ENCODE assay signal across 18 cellular contexts in the genomic region with DNA sequence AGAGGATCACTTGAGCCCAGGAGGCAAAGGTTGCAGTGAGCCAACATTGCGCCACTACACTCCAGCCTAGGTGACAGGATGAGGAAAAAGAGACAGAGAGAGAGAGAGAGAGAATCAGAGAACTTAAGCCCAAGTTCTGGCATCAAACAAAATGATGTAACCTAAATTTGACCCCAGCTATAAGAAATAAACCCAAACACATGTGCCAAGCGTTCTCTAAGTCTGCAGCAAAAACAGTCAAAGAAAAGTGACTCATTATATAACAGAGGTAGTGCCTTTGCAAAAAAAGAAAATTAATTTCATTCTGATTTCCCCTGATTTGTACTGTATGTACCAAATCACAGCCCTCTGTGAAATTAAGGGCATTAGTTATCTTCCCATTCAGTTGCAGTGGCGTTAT.
"Had no signal": no experiment of that assay in that cellular context is flagged by ENCODE, and none has a peak within 500 bp of the region (broad histone marks: within the 10 kb centered on the region; RNA-seq: fewer than 3 reads in every experiment).

No MANE protein-coding gene starts in this region.

- H3K27ac Mint-ChIP-seq: activated CD4-positive, alpha-beta T cell treated with anti-CD3 and anti-CD28 coated beads, Interleukin-2, amount 10 ng/mL, durations not matched to agents 24 days and 14 days; activated CD8-positive, alpha-beta T cell treated with anti-CD3 and anti-CD28 coated beads for 36 hours; activated naive CD8-positive, alpha-beta T cell treated with anti-CD3 and anti-CD28 coated beads, Interleukin-2, amount 10 ng/mL, durations not matched to agents 7 days and 5 days; activated T-helper 2 cell treated with anti-CD3 and anti-CD28 coated beads, Interferon-gamma antibody, Interleukin-2, Interleukin-4, amounts not matched to agents 10 μg/mL and 5 μg/mL and 100 μg/mL, durations not matched to agents 14 hours and 24 hours and 36 hours; naive thymus-derived CD4-positive, alpha-beta T cell had no signal

- H3K36me3 Mint-ChIP-seq: activated naive CD8-positive, alpha-beta T cell treated with anti-CD3 and anti-CD28 coated beads, Interleukin-2, amount 10 ng/mL, durations not matched to agents 7 days and 5 days; naive thymus-derived CD4-positive, alpha-beta T cell had no signal

- H3K4me1 Mint-ChIP-seq: activated CD4-positive, alpha-beta T cell treated with anti-CD3 and anti-CD28 coated beads, Interleukin-2, amount 10 ng/mL, durations not matched to agents 24 days and 14 days; activated naive CD8-positive, alpha-beta T cell treated with anti-CD3 and anti-CD28 coated beads, Interleukin-2, amount 10 ng/mL, durations not matched to agents 7 days and 5 days; central memory CD8-positive, alpha-beta T cell; naive thymus-derived CD4-positive, alpha-beta T cell had no signal

- DNase-seq: activated CD4-positive, alpha-beta T cell treated with anti-CD3 and anti-CD28 coated beads, Interleukin-2, amount 10 ng/mL, durations not matched to agents 24 days and 14 days; activated CD8-positive, alpha-beta T cell treated with anti-CD3 and anti-CD28 coated beads for 36 hours; activated naive CD4-positive, alpha-beta T cell treated with Interleukin-2 at 50 U/mL for 16 hours; activated naive CD8-positive, alpha-beta T cell treated with anti-CD3 and anti-CD28 coated beads, Interleukin-2, amount 10 ng/mL, durations not matched to agents 7 days and 5 days; activated T-cell treated with anti-CD3 and anti-CD28 coated beads, Interleukin-2, amount 50 U/mL, for 1 hour; brain microvascular endothelial cell; erythroblast; mesenchymal stem cell; naive thymus-derived CD4-positive, alpha-beta T cell; pancreas; right lobe of liver; spleen; stimulated activated naive CD4-positive, alpha-beta T cell treated with Interleukin-2 at 50 U/mL for 16 hours; T1000; tibial artery had no signal

- H3K4me3 Mint-ChIP-seq: activated CD4-positive, alpha-beta T cell treated with anti-CD3 and anti-CD28 coated beads, Interleukin-2, amount 10 ng/mL, durations not matched to agents 24 days and 14 days; activated CD8-positive, alpha-beta T cell treated with anti-CD3 and anti-CD28 coated beads for 36 hours; activated naive CD8-positive, alpha-beta T cell treated with anti-CD3 and anti-CD28 coated beads, Interleukin-2, amount 10 ng/mL, durations not matched to agents 7 days and 5 days; central memory CD8-positive, alpha-beta T cell; naive thymus-derived CD4-positive, alpha-beta T cell had no signal

- ATAC-seq: activated CD8-positive, alpha-beta T cell treated with anti-CD3 and anti-CD28 coated beads for 36 hours; naive thymus-derived CD4-positive, alpha-beta T cell; pancreas; right lobe of liver had no signal

- H3K4me3 ChIP-seq: coronary artery, pancreas, right lobe of liver, spleen, tibial artery had no signal

- H3K27me3 Mint-ChIP-seq: activated CD4-positive, alpha-beta T cell treated with anti-CD3 and anti-CD28 coated beads, Interleukin-2, amount 10 ng/mL, durations not matched to agents 24 days and 14 days; activated CD8-positive, alpha-beta T cell treated with anti-CD3 and anti-CD28 coated beads for 36 hours; activated naive CD8-positive, alpha-beta T cell treated with anti-CD3 and anti-CD28 coated beads, Interleukin-2, amount 10 ng/mL, durations not matched to agents 7 days and 5 days; central memory CD8-positive, alpha-beta T cell; naive thymus-derived CD4-positive, alpha-beta T cell had no signal
